10 cellular contexts compared by ENCODE assay signal in the genomic region with DNA sequence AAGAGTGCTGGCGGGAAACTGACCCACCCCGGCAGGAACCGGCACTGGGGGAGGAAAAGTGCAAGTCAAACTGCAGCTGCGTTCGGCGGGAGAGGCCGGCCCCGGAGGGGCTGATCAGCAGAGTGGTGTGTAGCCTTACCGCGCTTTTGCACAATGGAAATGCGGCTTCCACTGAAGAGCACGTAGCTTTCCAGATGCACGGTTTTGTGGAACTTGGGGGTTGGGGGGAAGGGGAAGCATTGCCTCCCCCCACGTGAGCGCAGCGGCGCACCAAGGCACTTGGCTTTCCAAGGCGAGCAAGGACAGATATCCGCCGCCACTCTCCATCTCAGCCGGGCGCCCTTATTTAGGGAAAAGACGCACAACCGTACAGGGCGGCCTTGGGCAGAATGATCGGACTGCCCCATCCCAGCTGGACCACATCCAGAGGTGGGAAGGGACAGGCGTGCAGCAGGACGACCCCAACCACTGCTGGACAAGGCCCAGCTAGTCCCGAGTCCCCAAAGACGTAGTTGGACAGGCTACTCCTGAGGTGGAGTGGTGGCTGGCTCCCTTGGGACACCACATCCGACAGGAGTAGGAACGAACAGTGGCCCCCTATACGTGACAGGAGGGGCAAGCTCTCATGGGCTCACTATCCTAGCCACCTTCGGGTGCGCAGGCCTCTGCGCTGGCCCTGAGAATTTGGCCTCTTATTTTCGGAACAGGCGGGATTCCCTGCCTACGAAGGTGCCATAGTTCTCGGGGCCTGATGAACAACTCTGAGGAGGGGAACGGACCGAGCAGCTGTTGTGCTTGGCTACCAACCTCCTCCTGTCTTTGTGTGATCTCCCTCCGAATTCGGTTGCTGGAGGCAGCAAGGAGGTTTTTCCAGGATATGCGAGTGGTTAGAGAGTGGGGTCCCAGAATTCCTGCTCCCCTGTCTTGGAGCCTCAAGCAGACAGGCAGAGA. TPM values are rescaled to one million over a fixed set of nuclear protein-coding genes. Genes with fewer than 3 reads are reported as not detected.
DNase-seq lines count a peak whose midpoint lies in the region; ATAC-seq, FAIRE-seq and TF ChIP-seq lines count a peak whose summit lies in the region.
"Had no signal": no experiment of that assay in that cellular context is flagged by ENCODE, and none has a peak within 500 bp of the region (broad histone marks: within the 10 kb centered on the region; RNA-seq: fewer than 3 reads in every experiment).

No MANE protein-coding gene starts in this region.

- no peak overlapping the region for H2AFZ ChIP-seq in K562 (ENCODE audit: low read depth, low read length)
- H2AFZ ChIP-seq in neural cell (ENCODE audit: low read depth, low read length): no peak overlapping the region

- H3K36me3 ChIP-seq in K562 (ENCODE audit: control insufficient read depth, insufficient read depth, low read length) (no peaks in the 10 kb centered on the region), neural cell (ENCODE audit: insufficient read depth, low read length) (no peaks in the 10 kb centered on the region)

- in situ Hi-C loops in K562 (cut with MboI): no loop called here

- POLR2A ChIA-PET in K562 (lab: Yijun Ruan, JAX): no interaction called here

- H4K20me1 ChIP-seq in K562 (replicated peaks; ENCODE audit: control insufficient read depth, insufficient read depth, low read length) (no peaks in the 10 kb centered on the region), neural cell (ENCODE audit: insufficient read depth) (no peaks in the 10 kb centered on the region)

- FAIRE-seq in K562 (lab: Jason Lieb, UNC) (no peak), GM19239 (lab: Jason Lieb, UNC) (no peak)

- no peaks in the 10 kb centered on the region for H3K9me2 ChIP-seq in neural cell (ENCODE audit: insufficient read depth, low read length)

- TF ChIP-seq EP300 in K562 (IDR thresholded peaks at IDR 0.05; ENCODE audit: low read length) (no peak), neural cell (conservative IDR thresholded peaks at IDR 0.05; ENCODE audit: poor library complexity, severe bottlenecking) (no peak)

- DNase-seq in 8988T (peak; percentile 36), DMS79 (lab: John Stamatoyannopoulos, UW) (peak; percentile 58), K562 (ENCODE audit: extremely low read depth in 1 of 4, low spot score in 3 of 4) (no peak), GM19239 (ENCODE audit: insufficient read length, low spot score) (no peak)
- DNase-seq: NCI-H1417 treated with DMSO at 0.1 percent for 48 hours had no signal

- H3K27ac ChIP-seq in K562 (ENCODE audit: extremely low read depth, low read depth, low read length): no peak overlapping the region
- no peak overlapping the region for H3K27ac ChIP-seq in neural cell (ENCODE audit: low read length)

- TF ChIP-seq CTCF in K562 (IDR thresholded peaks at IDR 0.05 in 2 of 3, conservative IDR thresholded peaks at IDR 0.05 in 1 of 3; ENCODE audit: insufficient read depth in 2 of 3, low read depth in 1 of 3, low read length in 3 of 3) (no peak), neural cell (IDR thresholded peaks at IDR 0.05; ENCODE audit: poor library complexity, severe bottlenecking) (no peak)

- H3K4me2 ChIP-seq in K562 (ENCODE audit: insufficient read depth, low read length) (no peak overlapping the region), neural cell (ENCODE audit: low read length) (no peak overlapping the region)

- TF ChIP-seq RAD21 in K562 (CRISPR knock-in tag; conservative IDR thresholded peaks at IDR 0.05 in 1 of 2, IDR thresholded peaks at IDR 0.05 in 1 of 2): no peak
- no peak for TF ChIP-seq RAD21 in neural cell (conservative IDR thresholded peaks at IDR 0.05)

- H3K9ac ChIP-seq in K562 (ENCODE audit: insufficient read depth in 1 of 2, low read depth in 2 of 2, low read length in 2 of 2): no peak overlapping the region
- no peak overlapping the region for H3K9ac ChIP-seq in neural cell (ENCODE audit: low read length)

- intact Hi-C loops in K562 (cut with micrococcal nuclease): no loop called here

- TF ChIP-seq POLR2A in K562 (conservative IDR thresholded peaks at IDR 0.05): no peak

- H3K27me3 ChIP-seq in K562 (ENCODE audit: control insufficient read depth in 2 of 2, insufficient read depth in 2 of 2, low read length in 2 of 2) (peaks cover 0 to 26% of the 10 kb centered on the region in 2 experiments; a peak in 2 of 5 replicates), neural cell (ENCODE audit: insufficient read depth, low read depth, low read length) (peaks cover 95% of the 10 kb centered on the region)

- no TSS peak for BruUV-seq in K562 (replicated peaks; lab: Mats Ljungman, UMichigan)

- H3F3A ChIP-seq in neural cell (ENCODE audit: insufficient read depth, low read length, poor library complexity, severe bottlenecking): no peaks in the 10 kb centered on the region

- peaks cover 3 to 23% of the 10 kb centered on the region in 2 experiments; a peak in 3 of 5 replicates for H3K4me1 ChIP-seq in K562 (replicated peaks in 1 of 2; ENCODE audit: control insufficient read depth in 2 of 2, insufficient read depth in 2 of 2, low read length in 2 of 2)

- H3K9me3 ChIP-seq in K562 (replicated peaks; ENCODE audit: control insufficient read depth, insufficient read depth, low read depth, low read length): no peaks in the 10 kb centered on the region
- H3K9me3 ChIP-seq in neural cell (ENCODE audit: low read length): no peaks in the 10 kb centered on the region

- H3K4me3 ChIP-seq in K562 (no peak overlapping the region), neural cell (ENCODE audit: low read length) (peak overlapping the region; percentile 61)

- 41% methylated on average over 24 of the region's 45 CpGs for WGBS in K562 (ENCODE audit: insufficient coverage, low coverage, missing lambda C conversion rate)

- CTCF ChIA-PET in K562 (lab: Yijun Ruan, JAX; ENCODE audit: low intra/inter-chr PET ratio): interaction anchor here (0.6 kb wide), 1 partner anchor 794 kb away, joined by 4 read pairs; no protein-coding TSS in a partner anchor

- H3K9me1 ChIP-seq in K562 (ENCODE audit: control insufficient read depth, insufficient read depth, low read length): no peaks in the 10 kb centered on the region

- ATAC-seq in K562 (no peak), GM21423 (IDR thresholded peaks at IDR 0.05; ENCODE audit: unreplicated experiment) (no peak), GM21360 (IDR thresholded peaks at IDR 0.05; ENCODE audit: unreplicated experiment) (no peak), HG03025 (IDR thresholded peaks at IDR 0.05; ENCODE audit: low FRiP score, unreplicated experiment) (no peak)

- H3K79me2 ChIP-seq in K562 (ENCODE audit: control insufficient read depth, insufficient read depth, low read length) (no peaks in the 10 kb centered on the region), neural cell (replicated peaks; ENCODE audit: insufficient read depth, low read length) (no peaks in the 10 kb centered on the region)

RNA-seq across cellular contexts. Expression of a gene that starts 2.4 kb away (rescaled TPM):
- 0.51 TPM in 1 of 2 replicates, not detected in the other for total RNA-seq in K562 (2011; cell fraction: chromatin; rRNA removed; ENCODE audit: low replicate concordance)
- total RNA-seq in K562 (2011; cell fraction: nucleolus; rRNA removed): 0.17 TPM in 1 of 2 replicates, not detected in the other
- total RNA-seq in K562 (2011; cell fraction: nucleoplasm; rRNA removed): 0.38 TPM in 1 of 2 replicates, not detected in the other
- total RNA-seq in K562 (2014; rRNA removed): 0.45 and 0.57 TPM in 2 replicates
- 0.29 TPM in 1 of 2 replicates, not detected in the other for total RNA-seq in K562 (2014; rRNA removed; fragmentation: Illumina TruSeq; extraction: Trizol)
- 0.36 and 0.49 TPM in 2 replicates for total RNA-seq in K562 (2015; rRNA removed; fragmentation: Illumina TruSeq; extraction: Trizol)
- total RNA-seq in K562 (2021): 1.6 and 2.4 TPM in 2 replicates
- polyA plus RNA-seq in K562 (2011; rRNA removed): 1.1 TPM in 2 replicates
- 1.0 and 5.2 TPM in 2 replicates for polyA plus RNA-seq in K562 (2011; cell fraction: cytosol; rRNA removed)
- polyA plus RNA-seq in K562 (2011; cell fraction: nucleus; rRNA removed): 1.5 and 5.2 TPM in 2 replicates
- polyA plus RNA-seq in K562 (2012): 5.2 and 7.5 TPM in 2 replicates
- 0.79 and 0.83 TPM in 2 replicates for polyA plus RNA-seq in K562 (2014; fragmentation: Illumina TruSeq; extraction: Trizol)
- under 1 TPM; 0.08 to 0.14 TPM for polyA plus RNA-seq in K562 (2014; fragmentation: Nextera tagmentation; extraction: Ambion mirVana)
- polyA plus RNA-seq in K562 (2014; rRNA removed): 0.78 and 1.7 TPM in 2 replicates
- 0.27 and 0.81 TPM in 2 replicates for polyA minus RNA-seq in K562 (2011; rRNA and poly(A)+ RNA removed)
- 2.3 and 4.0 TPM in 2 replicates for polyA minus RNA-seq in K562 (2011; cell fraction: cytosol; rRNA and poly(A)+ RNA removed)
- 0.33 and 0.94 TPM in 2 replicates for polyA minus RNA-seq in K562 (2011; cell fraction: nucleus; rRNA and poly(A)+ RNA removed)
- not detected in 2 replicates for polyA plus RNA-seq in neural cell
- not detected in 2 replicates for polyA minus RNA-seq in neural cell
- total RNA-seq: lower leg skin had no signal

RNA-seq across cellular contexts. Expression of a gene that starts 10.6 kb away (rescaled TPM):
- 1.6 TPM in 1 of 2 replicates, not detected in the other for total RNA-seq in K562 (2011; cell fraction: chromatin; rRNA removed; ENCODE audit: low replicate concordance)
- total RNA-seq in K562 (2011; cell fraction: nucleolus; rRNA removed): 1.0 TPM in 1 of 2 replicates, not detected in the other
- total RNA-seq in K562 (2011; cell fraction: nucleoplasm; rRNA removed): 0.81 TPM in 1 of 2 replicates, not detected in the other
- total RNA-seq in K562 (2014; rRNA removed): 0.73 TPM in 1 of 2 replicates, not detected in the other
- total RNA-seq in K562 (2014; rRNA removed; fragmentation: Illumina TruSeq; extraction: Trizol): not detected in 2 replicates
- total RNA-seq in K562 (2015; rRNA removed; fragmentation: Illumina TruSeq; extraction: Trizol): 0.72 and 0.75 TPM in 2 replicates
- 0.51 and 0.81 TPM in 2 replicates for total RNA-seq in K562 (2021)
- polyA plus RNA-seq in K562 (2011; rRNA removed): 0.23 and 1.8 TPM in 2 replicates
- 0.62 and 9.2 TPM in 2 replicates for polyA plus RNA-seq in K562 (2011; cell fraction: cytosol; rRNA removed)
- 1.7 and 14.2 TPM in 2 replicates for polyA plus RNA-seq in K562 (2011; cell fraction: nucleus; rRNA removed)
- 0.75 and 1.6 TPM in 2 replicates for polyA plus RNA-seq in K562 (2012)
- not detected in 2 replicates for polyA plus RNA-seq in K562 (2014; fragmentation: Illumina TruSeq; extraction: Trizol)
- polyA plus RNA-seq in K562 (2014; fragmentation: Nextera tagmentation; extraction: Ambion mirVana): under 1 TPM in 1 of 2 experiments, not detected in 1; 0.11 TPM
- polyA plus RNA-seq in K562 (2014; rRNA removed): not detected in 2 replicates
- 0.91 TPM in 1 of 2 replicates, not detected in the other for polyA minus RNA-seq in K562 (2011; rRNA and poly(A)+ RNA removed)
- polyA minus RNA-seq in K562 (2011; cell fraction: cytosol; rRNA and poly(A)+ RNA removed): 2.6 TPM in 1 of 2 replicates, not detected in the other
- 0.67 TPM in 1 of 2 replicates, not detected in the other for polyA minus RNA-seq in K562 (2011; cell fraction: nucleus; rRNA and poly(A)+ RNA removed)
- polyA plus RNA-seq in neural cell: not detected in 2 replicates
- polyA minus RNA-seq in neural cell: not detected in 2 replicates
- total RNA-seq: lower leg skin had no signal

RNA-seq across cellular contexts. Expression of a gene that starts 23.1 kb away (rescaled TPM):
- total RNA-seq in K562 (2011; cell fraction: chromatin; rRNA removed; ENCODE audit: low replicate concordance): 0.12 TPM in 1 of 2 replicates, not detected in the other
- total RNA-seq in K562 (2011; cell fraction: nucleolus; rRNA removed): not detected in 2 replicates
- 0.22 and 0.38 TPM in 2 replicates for total RNA-seq in K562 (2011; cell fraction: nucleoplasm; rRNA removed)
- total RNA-seq in K562 (2014; rRNA removed) (not detected in 2 replicates), K562 (2014; rRNA removed; fragmentation: Illumina TruSeq; extraction: Trizol) (not detected in 2 replicates), K562 (2015; rRNA removed; fragmentation: Illumina TruSeq; extraction: Trizol) (not detected in 2 replicates), K562 (2021) (0.09 TPM in 1 of 2 replicates, not detected in the other)
- polyA plus RNA-seq in K562 (2011; rRNA removed) (not detected in 2 replicates), K562 (2014; fragmentation: Illumina TruSeq; extraction: Trizol) (not detected in 2 replicates), K562 (2014; fragmentation: Nextera tagmentation; extraction: Ambion mirVana) (not detected), K562 (2014; rRNA removed) (not detected in 2 replicates), neural cell (2.0 and 3.1 TPM in 2 replicates)
- polyA plus RNA-seq in K562 (2011; cell fraction: cytosol; rRNA removed): 0.03 and 0.04 TPM in 2 replicates
- 0.08 and 0.17 TPM in 2 replicates for polyA plus RNA-seq in K562 (2011; cell fraction: nucleus; rRNA removed)
- 0.03 and 0.08 TPM in 2 replicates for polyA plus RNA-seq in K562 (2012)
- polyA minus RNA-seq in K562 (2011; rRNA and poly(A)+ RNA removed): 0.09 and 0.11 TPM in 2 replicates
- not detected in 2 replicates for polyA minus RNA-seq in K562 (2011; cell fraction: cytosol; rRNA and poly(A)+ RNA removed)
- polyA minus RNA-seq in K562 (2011; cell fraction: nucleus; rRNA and poly(A)+ RNA removed): 0.13 and 0.22 TPM in 2 replicates
- polyA minus RNA-seq in neural cell: 6.7 and 8.5 TPM in 2 replicates
- total RNA-seq: lower leg skin had no signal

RNA-seq across cellular contexts. Expression of a gene that starts 58.7 kb away (rescaled TPM):
- 0.25 TPM in 1 of 2 replicates, not detected in the other for total RNA-seq in K562 (2011; cell fraction: chromatin; rRNA removed; ENCODE audit: low replicate concordance)
- not detected in 2 replicates for total RNA-seq in K562 (2011; cell fraction: nucleolus; rRNA removed)
- total RNA-seq in K562 (2011; cell fraction: nucleoplasm; rRNA removed): not detected in 2 replicates
- total RNA-seq in K562 (2014; rRNA removed) (not detected in 2 replicates), K562 (2014; rRNA removed; fragmentation: Illumina TruSeq; extraction: Trizol) (not detected in 2 replicates), K562 (2015; rRNA removed; fragmentation: Illumina TruSeq; extraction: Trizol) (not detected in 2 replicates), K562 (2021) (not detected in 2 replicates)
- polyA plus RNA-seq in K562 (2011; rRNA removed) (not detected in 2 replicates), K562 (2014; fragmentation: Illumina TruSeq; extraction: Trizol) (not detected in 2 replicates), K562 (2014; fragmentation: Nextera tagmentation; extraction: Ambion mirVana) (not detected), K562 (2014; rRNA removed) (not detected in 2 replicates), neural cell (1.1 and 1.7 TPM in 2 replicates)
- not detected in 2 replicates for polyA plus RNA-seq in K562 (2011; cell fraction: cytosol; rRNA removed)
- polyA plus RNA-seq in K562 (2011; cell fraction: nucleus; rRNA removed): not detected in 2 replicates
- polyA plus RNA-seq in K562 (2012): 0.03 TPM in 1 of 2 replicates, not detected in the other
- polyA minus RNA-seq in K562 (2011; rRNA and poly(A)+ RNA removed): not detected in 2 replicates
- polyA minus RNA-seq in K562 (2011; cell fraction: cytosol; rRNA and poly(A)+ RNA removed): not detected in 2 replicates
- not detected in 2 replicates for polyA minus RNA-seq in K562 (2011; cell fraction: nucleus; rRNA and poly(A)+ RNA removed)
- 0.24 and 0.46 TPM in 2 replicates for polyA minus RNA-seq in neural cell
- total RNA-seq: lower leg skin had no signal

Comparison
In these comparisons a context has a peak if more than half of its experiments do, and no peak if none do; other contexts are left out.
1. DNase-seq: peak in 8988T (single experiment) and DMS79 (single experiment); none in K562 (0 of 4) and GM19239 (single experiment).